ENCODE assay signal across 1 cellular context in the genomic region with DNA sequence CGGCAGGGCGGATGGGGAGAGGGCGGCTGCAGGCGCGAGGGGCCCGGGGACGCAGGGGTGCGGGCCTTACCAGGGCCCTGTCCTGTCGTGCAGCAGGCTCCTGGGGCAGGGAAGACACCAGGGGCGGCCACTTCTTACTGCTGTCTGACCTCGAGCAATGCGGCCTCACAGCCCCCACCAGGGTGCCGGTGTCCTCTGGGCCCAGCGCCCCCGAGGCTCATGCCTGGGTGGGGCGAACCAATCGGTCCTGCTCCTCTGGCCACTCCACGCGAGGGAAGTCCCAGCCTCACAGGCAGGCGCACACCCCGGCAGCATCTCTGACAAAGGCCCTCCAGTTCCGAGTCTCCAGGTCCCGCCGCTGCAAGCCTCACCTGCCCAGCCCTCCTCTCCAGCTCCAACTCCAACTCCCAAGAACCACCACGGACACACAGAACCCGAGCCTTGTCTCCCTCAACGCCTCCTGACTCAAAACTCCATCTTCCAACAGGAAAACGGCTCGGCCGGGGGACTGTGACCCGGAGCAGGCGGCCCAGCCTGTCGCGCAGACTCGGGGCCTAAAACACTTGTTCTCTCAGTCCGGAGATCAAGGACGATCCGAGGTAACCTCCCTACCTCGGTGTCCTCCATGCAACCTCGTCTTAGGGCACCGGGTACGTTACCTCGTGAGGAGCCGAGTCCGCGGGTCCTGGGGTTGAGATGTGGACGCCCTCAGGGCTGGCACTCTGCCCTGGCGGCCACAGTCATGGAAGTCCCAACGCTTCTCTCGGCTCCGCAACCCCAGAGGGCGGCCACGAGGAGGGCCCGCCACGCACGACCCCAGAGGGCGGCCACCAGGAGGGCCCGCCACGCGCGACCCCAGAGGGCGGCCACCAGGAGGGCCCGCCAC.
TF ChIP-seq lines count a peak whose summit lies in the region.

No MANE protein-coding gene starts in this region.

TF ChIP-seq in SK-N-SH, 30 proteins besides CTCF, POLR2A, EP300 and RAD21:
- TF ChIP-seq, protein P1, sequence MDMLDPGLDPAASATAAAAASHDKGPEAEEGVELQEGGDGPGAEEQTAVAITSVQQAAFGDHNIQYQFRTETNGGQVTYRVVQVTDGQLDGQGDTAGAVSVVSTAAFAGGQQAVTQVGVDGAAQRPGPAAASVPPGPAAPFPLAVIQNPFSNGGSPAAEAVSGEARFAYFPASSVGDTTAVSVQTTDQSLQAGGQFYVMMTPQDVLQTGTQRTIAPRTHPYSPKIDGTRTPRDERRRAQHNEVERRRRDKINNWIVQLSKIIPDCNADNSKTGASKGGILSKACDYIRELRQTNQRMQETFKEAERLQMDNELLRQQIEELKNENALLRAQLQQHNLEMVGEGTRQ (IDR thresholded peaks at IDR 0.05; ENCODE audit: borderline replicate concordance, low read depth, low read length) = no peak
- TF ChIP-seq, protein P2, sequence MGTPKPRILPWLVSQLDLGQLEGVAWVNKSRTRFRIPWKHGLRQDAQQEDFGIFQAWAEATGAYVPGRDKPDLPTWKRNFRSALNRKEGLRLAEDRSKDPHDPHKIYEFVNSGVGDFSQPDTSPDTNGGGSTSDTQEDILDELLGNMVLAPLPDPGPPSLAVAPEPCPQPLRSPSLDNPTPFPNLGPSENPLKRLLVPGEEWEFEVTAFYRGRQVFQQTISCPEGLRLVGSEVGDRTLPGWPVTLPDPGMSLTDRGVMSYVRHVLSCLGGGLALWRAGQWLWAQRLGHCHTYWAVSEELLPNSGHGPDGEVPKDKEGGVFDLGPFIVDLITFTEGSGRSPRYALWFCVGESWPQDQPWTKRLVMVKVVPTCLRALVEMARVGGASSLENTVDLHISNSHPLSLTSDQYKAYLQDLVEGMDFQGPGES (IDR thresholded peaks at IDR 0.05; ENCODE audit: low read depth, low read length) = no peak
- no peak for TF ChIP-seq TCF12 (IDR thresholded peaks at IDR 0.05)
- TF ChIP-seq POLR2AphosphoS5 (IDR thresholded peaks at IDR 0.05; ENCODE audit: low read depth, low read length) = no peak
- TF ChIP-seq SMC3 (IDR thresholded peaks at IDR 0.05; ENCODE audit: low read depth, low read length) = no peak
- TF ChIP-seq NFIC (IDR thresholded peaks at IDR 0.05; ENCODE audit: borderline replicate concordance) = no peak
TF ChIP-seq in SK-N-SH: peak in this region for 0.
